ENCODE assay signal across 16 cellular contexts in the genomic region with DNA sequence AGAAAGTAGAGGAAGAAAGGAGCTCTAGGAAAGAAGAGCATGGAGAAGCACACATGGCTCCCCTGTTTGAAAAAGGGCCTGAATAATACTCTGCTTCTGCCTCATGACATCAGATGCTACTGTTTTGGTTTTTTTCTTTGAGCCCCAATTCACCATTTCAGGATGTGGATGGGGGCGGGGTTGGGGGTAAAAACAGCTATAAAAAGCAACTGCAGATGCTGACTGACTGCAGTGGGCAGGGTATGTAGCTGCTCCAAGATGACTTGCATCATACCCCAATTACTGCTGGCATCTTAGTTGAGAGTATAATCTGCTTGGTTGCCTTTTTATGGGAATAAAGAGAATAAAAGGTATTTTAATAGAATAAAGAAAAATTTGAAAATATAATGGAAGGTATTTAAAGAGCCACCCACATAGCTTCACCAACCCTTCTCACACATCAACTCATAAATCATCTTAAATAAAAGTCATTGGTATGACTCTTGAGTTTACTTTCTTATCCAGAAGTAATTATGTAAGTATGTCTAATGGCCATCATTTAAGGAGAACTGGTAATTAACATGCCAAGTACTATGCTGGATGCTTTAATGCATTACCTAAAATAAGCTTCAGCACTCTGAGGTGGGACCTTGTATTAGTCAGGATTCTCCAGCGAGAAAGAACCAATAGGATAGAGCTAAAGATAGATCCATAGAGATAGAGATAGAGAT.
"Had no signal": no experiment of that assay in that cellular context is flagged by ENCODE, and none has a peak within 500 bp of the region (broad histone marks: within the 10 kb centered on the region; RNA-seq: fewer than 3 reads in every experiment).

No MANE protein-coding gene starts in this region.

- H3K27ac ChIP-seq: epithelial cell of prostate, thyroid gland, uterus, WERI-Rb-1 had no signal

- ATAC-seq: activated CD4-positive, alpha-beta T cell treated with anti-CD3 and anti-CD28 coated beads for 36 hours; effector memory CD8-positive, alpha-beta T cell; left cardiac atrium; natural killer cell; right cardiac atrium; stimulated activated effector memory CD8-positive, alpha-beta T cell treated with anti-CD3 and anti-CD28 coated beads, Interleukin-12 subunit alpha, Interleukin-12 subunit beta, amount 100 ng/mL, for 72 hours had no signal

- H3K36me3 ChIP-seq: thyroid gland, uterus, WERI-Rb-1 had no signal

- H3K27me3 ChIP-seq: thyroid gland, uterus had no signal

- H3K4me2 ChIP-seq: smooth muscle cell had no signal

- H3K4me1 ChIP-seq: uterus had no signal

- DNase-seq: activated CD4-positive, alpha-beta T cell treated with anti-CD3 and anti-CD28 coated beads for 36 hours; amygdala; cerebellar nuclear complex; effector memory CD8-positive, alpha-beta T cell; left cardiac atrium; natural killer cell; posterior cingulate gyrus; right cardiac atrium; T1000; thyroid gland; uterus; WERI-Rb-1 had no signal

- H3K4me3 ChIP-seq: lung, smooth muscle cell, thyroid gland, uterus had no signal

- H3K9me3 ChIP-seq: thyroid gland, uterus had no signal
